ENCODE assay signal across 22 cellular contexts in genomic region chr10:61262486-61263261, GRCh38.
A peak's percentile ranks its signal among the peaks of the same experiment; 100 is the strongest.
DNase-seq lines count a peak whose midpoint lies in the region; ATAC-seq, FAIRE-seq and TF ChIP-seq lines count a peak whose summit lies in the region.
"Had no signal": no experiment of that assay in that cellular context is flagged by ENCODE, and none has a peak within 500 bp of the region (broad histone marks: within the 10 kb centered on the region; RNA-seq: fewer than 3 reads in every experiment).

No MANE protein-coding gene starts in this region.

- DNase-seq in A549 (ENCODE audit: low read depth in 1 of 2, low spot score in 1 of 2) (no peak), GM04504 (ENCODE audit: low read depth) (peak; percentile 46), amniotic stem cell (lab: John Stamatoyannopoulos, UW) (peak; percentile 10), fibroblast of the conjunctiva (ENCODE audit: low read depth) (peak; percentile 77), trophoblast cell (no peak)
- no peak for DNase-seq in activated naive CD4-positive, alpha-beta T cell treated with Interleukin-2 at 50 U/mL for 16 hours
- DNase-seq: activated CD4-positive, alpha-beta T cell treated with anti-CD3 and anti-CD28 coated beads, Interleukin-2, amount 10 ng/mL, durations not matched to agents 24 days and 14 days; activated naive CD4-positive, alpha-beta T cell treated with anti-CD3 and anti-CD28 coated beads, Interleukin-2, amount 10 ng/mL, durations not matched to agents 7 days and 5 days; effector CD8-positive, alpha-beta T cell; H9; NCI-H1694 treated with DMSO at 0.1 percent for 48 hours; NCI-H510A; SJCRH30; spleen; upper lobe of right lung had no signal

- H2BK120ac ChIP-seq in trophoblast cell (ENCODE audit: insufficient read depth, low read length, poor library complexity), result no peak overlapping the region

- H3K4me1 ChIP-seq in A549, result peaks cover 5% of the 10 kb centered on the region; the same call in 1 of the 3 replicates
- H3K4me1 ChIP-seq in trophoblast cell (ENCODE audit: control insufficient read depth in 1 of 2, insufficient read depth in 2 of 2, low read length in 2 of 2), result no peaks in the 10 kb centered on the region
- H3K4me1 ChIP-seq: gastroesophageal sphincter, parathyroid adenoma, SJCRH30, spleen, upper lobe of right lung had no signal

- TF ChIP-seq CTCF in A549 (IDR thresholded peaks at IDR 0.05), result no peak

- no peak overlapping the region for H4K8ac ChIP-seq in trophoblast cell (ENCODE audit: low read depth, low read length)

- H3K4ac ChIP-seq in trophoblast cell (ENCODE audit: low read depth, low read length), result no peak overlapping the region

- no peak for TF ChIP-seq EP300 in A549 (IDR thresholded peaks at IDR 0.05)

- H3K36me3 ChIP-seq in trophoblast cell (ENCODE audit: control insufficient read depth in 1 of 2, insufficient read depth in 2 of 2, low read length in 2 of 2), result no peaks in the 10 kb centered on the region
- H3K36me3 ChIP-seq: gastroesophageal sphincter, SJCRH30, spleen, upper lobe of right lung had no signal

- no peak overlapping the region for H2BK5ac ChIP-seq in trophoblast cell (ENCODE audit: low read depth, low read length, poor library complexity)

- H3K79me1 ChIP-seq in trophoblast cell (ENCODE audit: low read length), result no peaks in the 10 kb centered on the region

- ATAC-seq in A549 (no peak), GM21529 (IDR thresholded peaks at IDR 0.05; ENCODE audit: unreplicated experiment) (no peak), HG03565 (IDR thresholded peaks at IDR 0.05; ENCODE audit: unreplicated experiment) (no peak)
- ATAC-seq: gastroesophageal sphincter; stimulated activated memory B cell treated with anti-CD40 and anti-IgM and Interleukin-4, amounts not matched to agents 10 μg/mL and 1 μg/mL and 100 μg/mL, for 72 hours; upper lobe of right lung had no signal

- no peak for TF ChIP-seq RAD21 in A549 (conservative IDR thresholded peaks at IDR 0.05 in 1 of 2, IDR thresholded peaks at IDR 0.05 in 1 of 2)

- no peak overlapping the region for H3K23ac ChIP-seq in trophoblast cell (ENCODE audit: low read length)

- H3K4me2 ChIP-seq in A549 (no peak overlapping the region), trophoblast cell (ENCODE audit: low read length) (no peak overlapping the region)

- H2BK12ac ChIP-seq in trophoblast cell (ENCODE audit: low read length), result no peak overlapping the region

- no peak overlapping the region for H3K14ac ChIP-seq in trophoblast cell (ENCODE audit: low read length)

- H4K12ac ChIP-seq in trophoblast cell (ENCODE audit: low read depth, low read length), result no peak overlapping the region

- H3K27ac ChIP-seq in A549 (no peak overlapping the region), trophoblast cell (ENCODE audit: low read depth, low read length) (no peak overlapping the region)
- H3K27ac ChIP-seq: gastroesophageal sphincter, parathyroid adenoma, SJCRH30, spleen, upper lobe of right lung had no signal

- H3K9me3 ChIP-seq in A549, result 0 out of 3 replicates have a peak, but pooled peaks cover 4% of the 10 kb centered on the region
- no peaks in the 10 kb centered on the region for H3K9me3 ChIP-seq in trophoblast cell (ENCODE audit: insufficient read depth, low read depth, low read length)
- H3K9me3 ChIP-seq: gastroesophageal sphincter, SJCRH30, upper lobe of right lung had no signal

- no peaks in the 10 kb centered on the region for H3K27me3 ChIP-seq in trophoblast cell (ENCODE audit: insufficient read depth, low read length)
- H3K27me3 ChIP-seq: gastroesophageal sphincter, SJCRH30, upper lobe of right lung had no signal

- no peak overlapping the region for H3K9ac ChIP-seq in trophoblast cell (ENCODE audit: low read length)
- H3K9ac ChIP-seq: parathyroid adenoma had no signal

- no peaks in the 10 kb centered on the region for H3K79me2 ChIP-seq in trophoblast cell (ENCODE audit: control insufficient read depth, insufficient read depth, low read length, poor library complexity)
- H3K79me2 ChIP-seq: parathyroid adenoma had no signal

- no peak for FAIRE-seq in A549 (lab: Jason Lieb, UNC)
- FAIRE-seq: G401.6, HTR-8/SVneo had no signal

- no peak overlapping the region for H2AK5ac ChIP-seq in trophoblast cell (ENCODE audit: low read length)

- POLR2A ChIA-PET in A549 (lab: Yijun Ruan, JAX), result no interaction called here

- 32% methylated on average over 3 of the region's 3 CpGs for WGBS in A549 (ENCODE audit: missing lambda C conversion rate)
- WGBS in trophoblast cell (ENCODE audit: extremely low coverage, insufficient coverage, insufficient read length), result no CpG with 5 or more reads among the region's 3 CpGs

- H4K91ac ChIP-seq in trophoblast cell (ENCODE audit: low read depth, low read length), result no peak overlapping the region

- CTCF ChIA-PET in A549 (lab: Yijun Ruan, JAX), result no interaction called here

- no peak for TF ChIP-seq POLR2A in A549 (IDR thresholded peaks at IDR 0.05; ENCODE audit: low read length)

- no peak overlapping the region for H3K18ac ChIP-seq in trophoblast cell (ENCODE audit: low read length)

- H3K4me3 ChIP-seq in A549 (no peak overlapping the region), trophoblast cell (ENCODE audit: low read depth, low read length) (no peak overlapping the region)
- H3K4me3 ChIP-seq: gastroesophageal sphincter, SJCRH30, spleen, upper lobe of right lung had no signal

- H2AFZ ChIP-seq in trophoblast cell (ENCODE audit: insufficient read depth, low read length, poor library complexity), result no peak overlapping the region
- H2AFZ ChIP-seq: parathyroid adenoma had no signal

TF ChIP-seq in A549, 52 proteins besides CTCF, POLR2A, EP300 and RAD21:
- 0 out of 2 replicates have a peak, but pooled peaks have one; percentile 21 for TF ChIP-seq NFE2L2 (conservative IDR thresholded peaks at IDR 0.05; ENCODE audit: low read length)
- no peak for TF ChIP-seq RCOR1 (IDR thresholded peaks at IDR 0.05; ENCODE audit: low read depth, low read length)

Comparison
In these comparisons a context has a peak if more than half of its experiments do, and no peak if none do; other contexts are left out.
1. DNase-seq: peak in GM04504 (single experiment), amniotic stem cell (single experiment) and fibroblast of the conjunctiva (single experiment); none in A549 (0 of 2), trophoblast cell (0 of 2) and activated naive CD4-positive, alpha-beta T cell treated with Interleukin-2 at 50 U/mL for 16 hours (single experiment).